In the genomic region with DNA sequence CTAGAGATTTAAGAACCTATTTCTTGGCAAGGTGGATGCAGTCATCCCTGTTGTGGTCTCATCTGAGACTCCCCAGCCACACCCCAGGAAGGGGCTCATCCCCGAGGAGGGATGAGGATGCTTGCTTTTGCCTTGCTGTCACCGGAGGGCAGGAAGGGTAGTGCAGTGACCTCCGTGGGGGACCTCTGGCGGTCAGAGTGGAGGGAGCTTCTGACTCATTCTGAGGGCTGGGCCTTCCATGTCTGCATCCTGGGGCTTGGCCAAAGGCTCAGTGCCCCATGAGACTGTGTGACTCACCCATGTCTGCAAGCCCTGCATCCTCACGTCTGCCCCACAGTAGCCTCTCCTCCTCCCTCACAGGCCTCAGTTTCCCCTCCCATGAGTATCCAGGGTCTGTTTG, we compare ENCODE assay signal across 9 cellular contexts. TPM values are rescaled to one million over a fixed set of nuclear protein-coding genes. Genes with fewer than 3 reads are reported as not detected.
A peak's percentile ranks its signal among the peaks of the same experiment; 100 is the strongest.
DNase-seq lines count a peak whose midpoint lies in the region; ATAC-seq, FAIRE-seq and TF ChIP-seq lines count a peak whose summit lies in the region.
"Had no signal": no experiment of that assay in that cellular context is flagged by ENCODE, and none has a peak within 500 bp of the region (broad histone marks: within the 10 kb centered on the region; RNA-seq: fewer than 3 reads in every experiment).

No MANE protein-coding gene starts in this region.

- H4K20me1 ChIP-seq in K562 (replicated peaks; ENCODE audit: control insufficient read depth, insufficient read depth, low read length) (0 out of 2 replicates have a peak, but pooled peaks cover 3% of the 10 kb centered on the region), HepG2 (ENCODE audit: insufficient read depth, low read length) (no peaks in the 10 kb centered on the region)

- no peaks in the 10 kb centered on the region for H3K9me3 ChIP-seq in AG04450 (ENCODE audit: control insufficient read depth, insufficient read depth, low read length)
- no peaks in the 10 kb centered on the region for H3K9me3 ChIP-seq in K562 (replicated peaks; ENCODE audit: control insufficient read depth, insufficient read depth, low read depth, low read length)
- no peaks in the 10 kb centered on the region for H3K9me3 ChIP-seq in HepG2 (ENCODE audit: low read length)

- CTCF ChIA-PET in AG04450 (lab: Charles Lee) (interaction anchor here (0.6 to 4.1 kb wide), 10 partner anchors 14 to 88 kb away, joined by 3 to 23 read pairs (median 3); no protein-coding TSS in a partner anchor), K562 (lab: Yijun Ruan, JAX; ENCODE audit: low intra/inter-chr PET ratio) (interaction anchor here (0.9 to 1.7 kb wide), 2 partner anchors 83 to 87 kb away, joined by 3 to 14 read pairs; no protein-coding TSS in a partner anchor), HepG2 (lab: Yijun Ruan, JAX; ENCODE audit: low intra/inter-chr PET ratio, low total read pairs) (interaction anchor here (1.3 to 2.3 kb wide), 3 partner anchors 41 to 87 kb away, joined by 6 to 23 read pairs (median 20); no protein-coding TSS in a partner anchor)

- ATAC-seq in K562, result peak; percentile 86
- peak; percentile 96 for ATAC-seq in HepG2
- no peak for ATAC-seq in HG03135 (IDR thresholded peaks at IDR 0.05; ENCODE audit: unreplicated experiment)
- ATAC-seq in GM21381 (IDR thresholded peaks at IDR 0.05; ENCODE audit: unreplicated experiment), result no peak
- ATAC-seq in GM21367 (IDR thresholded peaks at IDR 0.05; ENCODE audit: unreplicated experiment), result no peak

- H2AFZ ChIP-seq in K562 (ENCODE audit: low read depth, low read length), result no peak overlapping the region
- no peak overlapping the region for H2AFZ ChIP-seq in HepG2 (ENCODE audit: low read length)

- H3K4me1 ChIP-seq in K562 (replicated peaks in 1 of 2; ENCODE audit: control insufficient read depth in 2 of 2, insufficient read depth in 2 of 2, low read length in 2 of 2) (peaks cover 0 to 26% of the 10 kb centered on the region in 2 experiments; a peak in 3 of 5 replicates), HepG2 (ENCODE audit: insufficient read depth, low read length) (no peaks in the 10 kb centered on the region)

- TF ChIP-seq EP300 in K562 (IDR thresholded peaks at IDR 0.05; ENCODE audit: low read length), result no peak
- TF ChIP-seq EP300 in HepG2 (IDR thresholded peaks at IDR 0.05; ENCODE audit: low read depth in 2 of 2, low read length in 2 of 2), result no peak
- no peak for TF ChIP-seq EP300 in HepG2 (CRISPR knock-in tag; IDR thresholded peaks at IDR 0.05; ENCODE audit: borderline replicate concordance)

- WGBS in K562 (ENCODE audit: insufficient coverage, low coverage, missing lambda C conversion rate), result 23% methylated on average over 5 of the region's 5 CpGs
- 0% methylated on average over 2 of the region's 5 CpGs for WGBS in HepG2 (ENCODE audit: low lambda C conversion rate)

- no peak overlapping the region for H3K4me2 ChIP-seq in K562 (ENCODE audit: insufficient read depth, low read length)
- no peak overlapping the region for H3K4me2 ChIP-seq in HepG2 (ENCODE audit: low read depth, low read length)

- BruUV-seq in K562 (replicated peaks; lab: Mats Ljungman, UMichigan) (no TSS peak), HepG2 (replicated peaks; lab: Mats Ljungman, UMichigan) (no TSS peak)

- H3K9me1 ChIP-seq in K562 (ENCODE audit: control insufficient read depth, insufficient read depth, low read length), result no peaks in the 10 kb centered on the region

- H3K9ac ChIP-seq in K562 (ENCODE audit: insufficient read depth in 1 of 2, low read depth in 2 of 2, low read length in 2 of 2) (no peak overlapping the region), HepG2 (ENCODE audit: insufficient read depth, low read depth, low read length) (no peak overlapping the region)

- no peak overlapping the region for H3K4me3 ChIP-seq in AG04450 (ENCODE audit: low read depth, low read length)
- no peak overlapping the region for H3K4me3 ChIP-seq in K562
- no peak overlapping the region for H3K4me3 ChIP-seq in HepG2 (replicated peaks in 1 of 3; ENCODE audit: insufficient read depth in 1 of 3, low read depth in 2 of 3, low read length in 3 of 3)

- in situ Hi-C loops in K562 (cut with MboI) (no loop called here), HepG2 (cut with HindIII; ENCODE audit: extremely low pct_ligation_motif_present, low pct_unique_long_range_greater_than_20kb) (loop anchor here (5.0 kb wide), 1 partner anchor 86 kb away; no protein-coding TSS in a partner anchor)

- TF ChIP-seq POLR2A in K562 (conservative IDR thresholded peaks at IDR 0.05), result no peak
- TF ChIP-seq POLR2A in HepG2 (IDR thresholded peaks at IDR 0.05; ENCODE audit: insufficient read depth in 1 of 2, low read depth in 2 of 2, low read length in 2 of 2), result no peak

- H3K79me2 ChIP-seq in K562 (ENCODE audit: control insufficient read depth, insufficient read depth, low read length), result no peaks in the 10 kb centered on the region
- no peaks in the 10 kb centered on the region for H3K79me2 ChIP-seq in HepG2 (ENCODE audit: insufficient read depth, low read length)

- intact Hi-C loops in K562 (cut with micrococcal nuclease), result loop anchor here (2.0 kb wide), 1 partner anchor 82 kb away; no protein-coding TSS in a partner anchor
- intact Hi-C loops in HepG2 (cut with micrococcal nuclease; ENCODE audit: unreplicated experiment), result loop anchor here (1.0 kb wide), 2 partner anchors 83 to 88 kb away; no protein-coding TSS in a partner anchor

- peak; percentile 78 for DNase-seq in AG04450 (ENCODE audit: low read depth, low spot score)
- DNase-seq in HS-5 (ENCODE audit: low read depth), result peak; percentile 92
- peak; percentile 76 to 83 (median 80) for DNase-seq in K562 (ENCODE audit: extremely low read depth in 1 of 4, low spot score in 3 of 4)
- peak; percentile 78 for DNase-seq in HepG2 (ENCODE audit: low spot score)
- no peak for DNase-seq in DMS153 (lab: John Stamatoyannopoulos, UW)

- TF ChIP-seq CTCF in AG04450 (IDR thresholded peaks at IDR 0.05; ENCODE audit: low read depth, low read length) (peak; percentile 70), K562 (IDR thresholded peaks at IDR 0.05 in 2 of 3, conservative IDR thresholded peaks at IDR 0.05 in 1 of 3; ENCODE audit: insufficient read depth in 2 of 3, low read depth in 1 of 3, low read length in 3 of 3) (peak; percentile 74 to 90 (median 79)), HepG2 (CRISPR knock-in tag; IDR thresholded peaks at IDR 0.05) (peak; percentile 81)

- FAIRE-seq in K562 (lab: Jason Lieb, UNC), result peak; percentile 91
- FAIRE-seq in HepG2 (lab: Jason Lieb, UNC), result peak; percentile 69
- FAIRE-seq: G401.6 had no signal

- H3K27me3 ChIP-seq in AG04450 (ENCODE audit: control insufficient read depth, insufficient read depth, low read length), result no peaks in the 10 kb centered on the region
- H3K27me3 ChIP-seq in K562 (ENCODE audit: control insufficient read depth in 2 of 2, insufficient read depth in 2 of 2, low read length in 2 of 2), result no peaks in the 10 kb centered on the region
- H3K27me3 ChIP-seq in HepG2 (ENCODE audit: control insufficient read depth in 1 of 2, insufficient read depth in 2 of 2, low read length in 2 of 2), result no peaks in the 10 kb centered on the region

- H3K27ac ChIP-seq in AG04450 (ENCODE audit: low read depth, low read length) (no peak overlapping the region), K562 (ENCODE audit: extremely low read depth, low read depth, low read length) (no peak overlapping the region), HepG2 (ENCODE audit: extremely low read length, insufficient read depth, low read length) (no peak overlapping the region)

- TF ChIP-seq RAD21 in K562 (CRISPR knock-in tag; conservative IDR thresholded peaks at IDR 0.05 in 1 of 2, IDR thresholded peaks at IDR 0.05 in 1 of 2) (peak; percentile 49 to 72; a peak in 3 of 4 replicates), HepG2 (CRISPR knock-in tag; IDR thresholded peaks at IDR 0.05) (peak; percentile 89)

- H3K36me3 ChIP-seq in K562 (ENCODE audit: control insufficient read depth, insufficient read depth, low read length) (peaks cover 97% of the 10 kb centered on the region), HepG2 (replicated peaks in 1 of 2; ENCODE audit: control insufficient read depth in 1 of 2, insufficient read depth in 2 of 2, low read length in 2 of 2) (peaks cover 4% of the 10 kb centered on the region in 2 experiments; a peak in 3 of 5 replicates)

- POLR2A ChIA-PET in AG04450 (lab: Yijun Ruan, JAX) (interaction anchor here (1.4 kb wide), 1 partner anchor 83 kb away, joined by 4 read pairs; no protein-coding TSS in a partner anchor), K562 (lab: Yijun Ruan, JAX) (interaction anchor here (0.6 to 0.7 kb wide), 3 partner anchors 10 to 831 kb away, joined by 3 to 5 read pairs (median 3); no protein-coding TSS in a partner anchor), HepG2 (lab: Yijun Ruan, JAX) (interaction anchor here (1.0 kb wide), 1 partner anchor 51 kb away, joined by 3 read pairs; a partner anchor contains a TSS)

RNA-seq across cellular contexts. Expression of a gene that starts 38.7 kb away (rescaled TPM):
- polyA plus RNA-seq in AG04450 (2011; rRNA removed) (67.9 and 84.1 TPM in 2 replicates), K562 (2011; rRNA removed) (128 and 161 TPM in 2 replicates), K562 (2014; fragmentation: Illumina TruSeq; extraction: Trizol) (110 and 119 TPM in 2 replicates), K562 (2014; fragmentation: Nextera tagmentation; extraction: Ambion mirVana) (100 to 1,000 TPM; 832 to 927 TPM), K562 (2014; rRNA removed) (58.5 and 98.3 TPM in 2 replicates), HepG2 (2011; rRNA removed) (82.4 and 83.3 TPM in 2 replicates)
- 15.2 and 23.4 TPM in 2 replicates for polyA minus RNA-seq in AG04450 (2011; rRNA and poly(A)+ RNA removed)
- total RNA-seq in K562 (2011; cell fraction: chromatin; rRNA removed; ENCODE audit: low replicate concordance), result 19.9 and 36.1 TPM in 2 replicates
- total RNA-seq in K562 (2011; cell fraction: nucleolus; rRNA removed), result 29.5 and 31.9 TPM in 2 replicates
- 27.8 and 33.5 TPM in 2 replicates for total RNA-seq in K562 (2011; cell fraction: nucleoplasm; rRNA removed)
- total RNA-seq in K562 (2014; rRNA removed) (63.3 and 92.9 TPM in 2 replicates), K562 (2014; rRNA removed; fragmentation: Illumina TruSeq; extraction: Trizol) (140 and 158 TPM in 2 replicates), K562 (2015; rRNA removed; fragmentation: Illumina TruSeq; extraction: Trizol) (113 and 133 TPM in 2 replicates), K562 (2021) (161 and 179 TPM in 2 replicates), HepG2 (2016; rRNA removed; fragmentation: Illumina TruSeq; extraction: Trizol) (238 and 273 TPM in 2 replicates)
- 49.2 and 81.5 TPM in 2 replicates for polyA plus RNA-seq in K562 (2011; cell fraction: cytosol; rRNA removed)
- 67.5 and 72.8 TPM in 2 replicates for polyA plus RNA-seq in K562 (2011; cell fraction: nucleus; rRNA removed)
- 166 and 322 TPM in 2 replicates for polyA plus RNA-seq in K562 (2012)
- polyA minus RNA-seq in K562 (2011; rRNA and poly(A)+ RNA removed), result 17.7 and 23.0 TPM in 2 replicates
- 19.1 and 24.0 TPM in 2 replicates for polyA minus RNA-seq in K562 (2011; cell fraction: cytosol; rRNA and poly(A)+ RNA removed)
- 17.8 and 17.9 TPM in 2 replicates for polyA minus RNA-seq in K562 (2011; cell fraction: nucleus; rRNA and poly(A)+ RNA removed)
- 120 and 154 TPM in 2 replicates for total RNA-seq in HepG2 (2016; cell fraction: cytosol; rRNA removed; fragmentation: Illumina TruSeq; extraction: Trizol; ENCODE audit: low read depth)
- total RNA-seq in HepG2 (2016; cell fraction: insoluble cytoplasmic fraction; rRNA removed; fragmentation: Illumina TruSeq; extraction: Trizol), result 223 and 303 TPM in 2 replicates
- 160 and 207 TPM in 2 replicates for total RNA-seq in HepG2 (2016; cell fraction: membrane; rRNA removed; fragmentation: Illumina TruSeq; extraction: Trizol)
- 53.9 and 66.5 TPM in 2 replicates for total RNA-seq in HepG2 (2016; cell fraction: nucleus; rRNA removed; fragmentation: Illumina TruSeq; extraction: Trizol)
- 43.2 and 56.5 TPM in 2 replicates for polyA plus RNA-seq in HepG2 (2011; cell fraction: cytosol; rRNA removed)
- polyA plus RNA-seq in HepG2 (2011; cell fraction: nucleus; rRNA removed), result 25.4 and 25.6 TPM in 2 replicates
- polyA plus RNA-seq in HepG2 (2012), result 134 and 138 TPM in 2 replicates
- 161 and 200 TPM in 2 replicates for polyA plus RNA-seq in HepG2 (2016; cell fraction: cytosol; fragmentation: Illumina TruSeq; extraction: Trizol; ENCODE audit: low read depth)
- 261 and 288 TPM in 2 replicates for polyA plus RNA-seq in HepG2 (2016; cell fraction: insoluble cytoplasmic fraction; fragmentation: Illumina TruSeq; extraction: Trizol; ENCODE audit: low read depth)
- polyA plus RNA-seq in HepG2 (2016; cell fraction: membrane; fragmentation: Illumina TruSeq; extraction: Trizol; ENCODE audit: low read depth), result 151 and 202 TPM in 2 replicates
- 129 and 150 TPM in 2 replicates for polyA plus RNA-seq in HepG2 (2016; cell fraction: nucleus; fragmentation: Illumina TruSeq; extraction: Trizol; ENCODE audit: insufficient read depth, low read depth)
- polyA minus RNA-seq in HepG2 (2011; rRNA and poly(A)+ RNA removed; ENCODE audit: low replicate concordance), result 13.1 and 30.2 TPM in 2 replicates
- polyA minus RNA-seq in HepG2 (2011; cell fraction: cytosol; rRNA and poly(A)+ RNA removed), result 12.8 and 21.1 TPM in 2 replicates
- polyA minus RNA-seq in HepG2 (2011; cell fraction: nucleus; rRNA and poly(A)+ RNA removed), result 17.4 and 19.8 TPM in 2 replicates

RNA-seq across cellular contexts. Expression of a gene that starts 51.7 kb away (rescaled TPM):
- polyA plus RNA-seq in AG04450 (2011; rRNA removed) (4.4 and 4.8 TPM in 2 replicates), K562 (2011; rRNA removed) (14.7 and 22.4 TPM in 2 replicates), K562 (2014; fragmentation: Illumina TruSeq; extraction: Trizol) (20.5 and 22.0 TPM in 2 replicates), K562 (2014; fragmentation: Nextera tagmentation; extraction: Ambion mirVana) (under 1 TPM; 0.39 to 0.73 TPM), K562 (2014; rRNA removed) (20.9 and 23.7 TPM in 2 replicates), HepG2 (2011; rRNA removed) (21.4 and 27.4 TPM in 2 replicates)
- polyA minus RNA-seq in AG04450 (2011; rRNA and poly(A)+ RNA removed), result 7.4 and 9.6 TPM in 2 replicates
- total RNA-seq in K562 (2011; cell fraction: chromatin; rRNA removed; ENCODE audit: low replicate concordance), result 128 and 310 TPM in 2 replicates
- 120 and 148 TPM in 2 replicates for total RNA-seq in K562 (2011; cell fraction: nucleolus; rRNA removed)
- 89.0 and 102 TPM in 2 replicates for total RNA-seq in K562 (2011; cell fraction: nucleoplasm; rRNA removed)
- total RNA-seq in K562 (2014; rRNA removed) (13.2 and 17.2 TPM in 2 replicates), K562 (2014; rRNA removed; fragmentation: Illumina TruSeq; extraction: Trizol) (4.9 and 7.0 TPM in 2 replicates), K562 (2015; rRNA removed; fragmentation: Illumina TruSeq; extraction: Trizol) (7.0 and 7.7 TPM in 2 replicates), K562 (2021) (31.2 and 35.7 TPM in 2 replicates), HepG2 (2016; rRNA removed; fragmentation: Illumina TruSeq; extraction: Trizol) (3.4 and 3.8 TPM in 2 replicates)
- 15.6 and 18.8 TPM in 2 replicates for polyA plus RNA-seq in K562 (2011; cell fraction: cytosol; rRNA removed)
- 187 and 251 TPM in 2 replicates for polyA plus RNA-seq in K562 (2011; cell fraction: nucleus; rRNA removed)
- 14.4 and 17.4 TPM in 2 replicates for polyA plus RNA-seq in K562 (2012)
- polyA minus RNA-seq in K562 (2011; rRNA and poly(A)+ RNA removed), result 18.8 and 19.6 TPM in 2 replicates
- 19.1 and 27.6 TPM in 2 replicates for polyA minus RNA-seq in K562 (2011; cell fraction: cytosol; rRNA and poly(A)+ RNA removed)
- polyA minus RNA-seq in K562 (2011; cell fraction: nucleus; rRNA and poly(A)+ RNA removed), result 48.7 and 51.2 TPM in 2 replicates
- 0.30 and 0.44 TPM in 2 replicates for total RNA-seq in HepG2 (2016; cell fraction: cytosol; rRNA removed; fragmentation: Illumina TruSeq; extraction: Trizol; ENCODE audit: low read depth)
- 2.6 and 4.1 TPM in 2 replicates for total RNA-seq in HepG2 (2016; cell fraction: insoluble cytoplasmic fraction; rRNA removed; fragmentation: Illumina TruSeq; extraction: Trizol)
- 1.5 and 1.7 TPM in 2 replicates for total RNA-seq in HepG2 (2016; cell fraction: membrane; rRNA removed; fragmentation: Illumina TruSeq; extraction: Trizol)
- 5.0 and 5.8 TPM in 2 replicates for total RNA-seq in HepG2 (2016; cell fraction: nucleus; rRNA removed; fragmentation: Illumina TruSeq; extraction: Trizol)
- polyA plus RNA-seq in HepG2 (2011; cell fraction: cytosol; rRNA removed), result 11.6 and 15.9 TPM in 2 replicates
- 175 and 242 TPM in 2 replicates for polyA plus RNA-seq in HepG2 (2011; cell fraction: nucleus; rRNA removed)
- 10.0 and 18.8 TPM in 2 replicates for polyA plus RNA-seq in HepG2 (2012)
- 0.20 and 0.24 TPM in 2 replicates for polyA plus RNA-seq in HepG2 (2016; cell fraction: cytosol; fragmentation: Illumina TruSeq; extraction: Trizol; ENCODE audit: low read depth)
- 1.6 and 2.3 TPM in 2 replicates for polyA plus RNA-seq in HepG2 (2016; cell fraction: insoluble cytoplasmic fraction; fragmentation: Illumina TruSeq; extraction: Trizol; ENCODE audit: low read depth)
- 0.54 and 0.78 TPM in 2 replicates for polyA plus RNA-seq in HepG2 (2016; cell fraction: membrane; fragmentation: Illumina TruSeq; extraction: Trizol; ENCODE audit: low read depth)
- 11.8 and 13.7 TPM in 2 replicates for polyA plus RNA-seq in HepG2 (2016; cell fraction: nucleus; fragmentation: Illumina TruSeq; extraction: Trizol; ENCODE audit: insufficient read depth, low read depth)
- polyA minus RNA-seq in HepG2 (2011; rRNA and poly(A)+ RNA removed; ENCODE audit: low replicate concordance), result 47.0 and 79.8 TPM in 2 replicates
- 20.4 and 20.8 TPM in 2 replicates for polyA minus RNA-seq in HepG2 (2011; cell fraction: cytosol; rRNA and poly(A)+ RNA removed)
- 36.2 and 39.1 TPM in 2 replicates for polyA minus RNA-seq in HepG2 (2011; cell fraction: nucleus; rRNA and poly(A)+ RNA removed)

Comparison
In these comparisons a context has a peak if more than half of its experiments do, and no peak if none do; other contexts are left out.
1. ATAC-seq: peak in K562 (single experiment) and HepG2 (single experiment); none in HG03135 (single experiment), GM21381 (single experiment) and GM21367 (single experiment).
2. Peak in every context shown above with its lines, with median percentiles within 50 percentile points of each other: CTCF ChIP-seq.